21 cellular contexts compared by ENCODE assay signal in genomic region chr13:50012396-50013169, GRCh38. TPM values are rescaled to one million over a fixed set of nuclear protein-coding genes. Genes with fewer than 3 reads are reported as not detected.
DNase-seq lines count a peak whose midpoint lies in the region; ATAC-seq and TF ChIP-seq lines count a peak whose summit lies in the region.
"Had no signal": no experiment of that assay in that cellular context is flagged by ENCODE, and none has a peak within 500 bp of the region (broad histone marks: within the 10 kb centered on the region; RNA-seq: fewer than 3 reads in every experiment).

No MANE protein-coding gene starts in this region.

- intact Hi-C loops in dorsolateral prefrontal cortex (cut with DNase I): loop anchor here in 1 of 2 donors (5.0 kb wide), 1 partner anchor 70 kb away; no protein-coding TSS in a partner anchor

- no peaks in the 10 kb centered on the region for H3K9me3 Mint-ChIP-seq in CD8-positive, alpha-beta memory T cell
- peaks cover 4% of the 10 kb centered on the region for H3K9me3 Mint-ChIP-seq in nephron progenitor cell
- H3K9me3 Mint-ChIP-seq: activated CD4-positive, alpha-beta T cell treated with anti-CD3 and anti-CD28 coated beads, Interleukin-2, amount 10 ng/mL, durations not matched to agents 7 days and 5 days had no signal

- peaks cover 16 to 71% (median 61%) of the 10 kb centered on the region in 3 donors for H3K4me1 Mint-ChIP-seq in CD8-positive, alpha-beta memory T cell
- H3K4me1 Mint-ChIP-seq in nephron progenitor cell: peaks cover 25% of the 10 kb centered on the region

- DNase-seq in CD8-positive, alpha-beta memory T cell: no peak
- DNase-seq in MV-4-11 (lab: John Stamatoyannopoulos, UW): peak; percentile 29
- DNase-seq in dorsolateral prefrontal cortex: no peak
- DNase-seq in nephron progenitor cell: no peak
- DNase-seq in left lobe of liver (ENCODE audit: low spot score): no peak
- DNase-seq in GDM1 (lab: John Stamatoyannopoulos, UW): no peak
- DNase-seq: activated CD4-positive, alpha-beta T cell treated with anti-CD3 and anti-CD28 coated beads, Interleukin-2, amount 10 ng/mL, durations not matched to agents 7 days and 5 days; activated CD8-positive, alpha-beta memory T cell treated with anti-CD3 and anti-CD28 coated beads, Interleukin-2, amount 50 U/mL, for 4 hours; activated effector memory CD4-positive, alpha-beta T cell treated with anti-CD3 and anti-CD28 coated beads, Interleukin-2, amount 50 U/mL, for 16 hours; AML-193; anterior cingulate cortex; hippocampal formation; kidney glomerular epithelial cell; mesendoderm; NCI-H524 treated with DMSO at 0.1 percent for 48 hours; Right ventricle myocardium superior; stimulated activated CD4-positive, alpha-beta T cell treated with anti-CD3 and anti-CD28 coated beads, Interleukin-15, amount 100 ng/mL, for 24 hours; T-helper 1 cell; tibial artery had no signal

- H3K27me3 Mint-ChIP-seq in CD8-positive, alpha-beta memory T cell: no peaks in the 10 kb centered on the region
- no peaks in the 10 kb centered on the region for H3K27me3 Mint-ChIP-seq in nephron progenitor cell (ENCODE audit: low read depth, poor library complexity)
- H3K27me3 Mint-ChIP-seq: activated CD4-positive, alpha-beta T cell treated with anti-CD3 and anti-CD28 coated beads, Interleukin-2, amount 10 ng/mL, durations not matched to agents 7 days and 5 days had no signal

- no peaks in the 10 kb centered on the region for H3K9me3 ChIP-seq in CD8-positive, alpha-beta memory T cell (ENCODE audit: low read length)
- H3K9me3 ChIP-seq: tibial artery had no signal

- peaks cover 18% of the 10 kb centered on the region for H3K36me3 ChIP-seq in CD8-positive, alpha-beta memory T cell (ENCODE audit: insufficient read depth, low read length)

- no peak for ATAC-seq in left lobe of liver
- ATAC-seq in HG03565 (IDR thresholded peaks at IDR 0.05; ENCODE audit: unreplicated experiment): no peak
- ATAC-seq in HG03520 (IDR thresholded peaks at IDR 0.05; ENCODE audit: unreplicated experiment): no peak

- peaks cover 6 to 63% (median 21%) of the 10 kb centered on the region in 3 donors for H3K36me3 Mint-ChIP-seq in CD8-positive, alpha-beta memory T cell
- H3K36me3 Mint-ChIP-seq in nephron progenitor cell (ENCODE audit: low read depth): peaks cover 80% of the 10 kb centered on the region

- no peak overlapping the region for H3K4me3 ChIP-seq in CD8-positive, alpha-beta memory T cell (ENCODE audit: low read length)
- no peak overlapping the region for H3K4me3 ChIP-seq in dorsolateral prefrontal cortex
- H3K4me3 ChIP-seq: tibial artery had no signal

- POLR2A ChIA-PET in CD8-positive, alpha-beta memory T cell (lab: Charles Lee): no interaction called here

- no peak overlapping the region for H3K27ac ChIP-seq in CD8-positive, alpha-beta memory T cell (ENCODE audit: low read depth, low read length)
- H3K27ac ChIP-seq in dorsolateral prefrontal cortex: peak overlapping the region in 58 of 59 donors; percentile 46 to 97 (median 86)
- H3K27ac ChIP-seq: tibial artery had no signal

- no peaks in the 10 kb centered on the region for H3K4me1 ChIP-seq in CD8-positive, alpha-beta memory T cell (ENCODE audit: insufficient read depth, low read length)

- peak overlapping the region in 6 of 8 donors; percentile 1 to 59 (median 30) for H3K27ac Mint-ChIP-seq in CD8-positive, alpha-beta memory T cell
- peak overlapping the region; percentile 80 for H3K27ac Mint-ChIP-seq in nephron progenitor cell
- H3K27ac Mint-ChIP-seq: activated CD4-positive, alpha-beta T cell treated with anti-CD3 and anti-CD28 coated beads, Interleukin-2, amount 10 ng/mL, durations not matched to agents 7 days and 5 days had no signal

- CTCF ChIA-PET in CD8-positive, alpha-beta memory T cell (lab: Charles Lee): no interaction called here

- TF ChIP-seq CTCF in dorsolateral prefrontal cortex (IDR thresholded peaks at IDR 0.05 in 54 of 56, conservative IDR thresholded peaks at IDR 0.05 in 2 of 56; ENCODE audit: low read depth in 1 of 56, partially characterized antibody in 56 of 56) (no peak), nephron progenitor cell (IDR thresholded peaks at IDR 0.05) (no peak)

- no peak overlapping the region for H3K4me3 Mint-ChIP-seq in CD8-positive, alpha-beta memory T cell
- H3K4me3 Mint-ChIP-seq in nephron progenitor cell: no peak overlapping the region
- H3K4me3 Mint-ChIP-seq: activated CD4-positive, alpha-beta T cell treated with anti-CD3 and anti-CD28 coated beads, Interleukin-2, amount 10 ng/mL, durations not matched to agents 7 days and 5 days had no signal

- no peaks in the 10 kb centered on the region for H3K27me3 ChIP-seq in CD8-positive, alpha-beta memory T cell (ENCODE audit: insufficient read depth, low read length, poor library complexity, severe bottlenecking)
- H3K27me3 ChIP-seq in dorsolateral prefrontal cortex: no peaks in the 10 kb centered on the region
- H3K27me3 ChIP-seq: tibial artery had no signal

RNA-seq across cellular contexts. Expression of gene KCNRG, which starts 2.7 kb away (rescaled TPM):
- total RNA-seq in CD8-positive, alpha-beta memory T cell: under 1 TPM; 0.22 to 0.42 TPM
- polyA plus RNA-seq in CD8-positive, alpha-beta memory T cell: 0.44 TPM
- total RNA-seq in dorsolateral prefrontal cortex (1 to 10 TPM in 20 of 120 experiments, under 1 TPM in 48, not detected in 52; 0.32 to 3.0 (median 0.76) TPM), left lobe of liver (not detected)

RNA-seq across cellular contexts. Expression of gene TRIM13, which starts 15.7 kb away (rescaled TPM):
- total RNA-seq in CD8-positive, alpha-beta memory T cell: 10 to 100 TPM; 16.5 to 17.1 TPM
- polyA plus RNA-seq in CD8-positive, alpha-beta memory T cell: 13.2 TPM
- total RNA-seq in dorsolateral prefrontal cortex (10 to 100 TPM; 17.3 to 34.5 (median 23.6) TPM), left lobe of liver (5.9 TPM)
